Comparison of ENCODE assay signal across 8 cellular contexts in genomic region chr19:10568826-10569651, GRCh38. TPM values are rescaled to one million over a fixed set of nuclear protein-coding genes. Genes with fewer than 3 reads are reported as not detected.
DNase-seq lines count a peak whose midpoint lies in the region; ATAC-seq, FAIRE-seq and TF ChIP-seq lines count a peak whose summit lies in the region.

TSS of gene CDKN2D (minus strand) at chr19:10568979. CDS start at chr19:10568653, 326 bp downstream.

- dilution Hi-C loops in endothelial cell of umbilical vein (cut with MboI; ENCODE audit: extremely low pct_ligation_motif_present, low sequenced_read_pairs) = no loop called here

- no peaks in the 10 kb centered on the region for H3K9me1 ChIP-seq in endothelial cell of umbilical vein (replicated peaks; ENCODE audit: control insufficient read depth, extremely low read depth, insufficient read depth, low read length)

- H3K4me3 ChIP-seq in OCI-LY3 (ENCODE audit: low read length) (peak within 1 kb of the TSS; percentile 79), endothelial cell of umbilical vein (replicated peaks in 1 of 3; ENCODE audit: insufficient read depth in 1 of 3, low read depth in 1 of 3, low read length in 3 of 3) (peak within 1 kb of the TSS; percentile 50 to 71 (median 65))

- no peak for TF ChIP-seq POLR2A in endothelial cell of umbilical vein (IDR thresholded peaks at IDR 0.05; ENCODE audit: low read depth, low read length)

- H3K79me2 ChIP-seq in OCI-LY3 (ENCODE audit: low read length) = peaks cover 17% of the 10 kb centered on the region
- H3K79me2 ChIP-seq in endothelial cell of umbilical vein (ENCODE audit: control insufficient read depth, insufficient read depth, low read length) = peaks cover 10% of the 10 kb centered on the region

- intact Hi-C loops in endothelial cell of umbilical vein (cut with micrococcal nuclease) = loop anchor here (1.0 to 5.0 kb wide), 5 partner anchors 84 to 166 kb away; partner anchors contain the start of genes CDC37 and QTRT1

- peak within 1 kb of the TSS; percentile 79 for H3K9ac ChIP-seq in OCI-LY3 (ENCODE audit: low read length)
- peak within 1 kb of the TSS; percentile 90 for H3K9ac ChIP-seq in endothelial cell of umbilical vein (replicated peaks; ENCODE audit: extremely low read depth, insufficient read depth, low read length)

- H3K36me3 ChIP-seq in OCI-LY3 (replicated peaks; ENCODE audit: low read depth, low read length) = peaks cover 4% of the 10 kb centered on the region
- no peaks in the 10 kb centered on the region for H3K36me3 ChIP-seq in endothelial cell of umbilical vein (ENCODE audit: control insufficient read depth in 2 of 2, extremely low read depth in 1 of 2, insufficient read depth in 2 of 2, low read length in 2 of 2)

- H2AFZ ChIP-seq in OCI-LY3 (ENCODE audit: low read depth, low read length) (peak within 1 kb of the TSS; percentile 40), endothelial cell of umbilical vein (ENCODE audit: low read depth, low read length) (peak within 1 kb of the TSS; percentile 91)

- TF ChIP-seq CTCF in D721Med (IDR thresholded peaks at IDR 0.05; ENCODE audit: insufficient read depth, missing control alignments) = no peak
- TF ChIP-seq CTCF in OCI-LY3 (IDR thresholded peaks at IDR 0.05; ENCODE audit: low read depth, low read length) = no peak
- TF ChIP-seq CTCF in endothelial cell of umbilical vein (IDR thresholded peaks at IDR 0.05; ENCODE audit: extremely low read depth in 1 of 2, insufficient read depth in 1 of 2, low read depth in 1 of 2, low read length in 2 of 2) = no peak

- H3K27me3 ChIP-seq in OCI-LY3 (ENCODE audit: low read depth, low read length) = peaks cover 10% of the 10 kb centered on the region; the same call in 1 of the 2 replicates
- H3K27me3 ChIP-seq in endothelial cell of umbilical vein (ENCODE audit: control insufficient read depth in 2 of 2, insufficient read depth in 2 of 2, low read length in 2 of 2) = no peaks in the 10 kb centered on the region

- H3K4me2 ChIP-seq in OCI-LY3 (ENCODE audit: low read length) = peak within 1 kb of the TSS; percentile 91
- H3K4me2 ChIP-seq in endothelial cell of umbilical vein (ENCODE audit: insufficient read depth, low read length) = peak within 1 kb of the TSS; percentile 93

- peak within 1 kb of the TSS; percentile 79 for H3K27ac ChIP-seq in OCI-LY3 (ENCODE audit: low read length)
- H3K27ac ChIP-seq in endothelial cell of umbilical vein (ENCODE audit: insufficient read depth, low read depth, low read length) = peak within 1 kb of the TSS; percentile 84

- DNase-seq in D721Med (ENCODE audit: insufficient read length, low spot score) = peak; percentile 82
- peak; percentile 80 for DNase-seq in HuH-7 (ENCODE audit: low spot score)
- peak; percentile 99 for DNase-seq in activated CD8-positive, alpha-beta memory T cell treated with anti-CD3 and anti-CD28 coated beads, Interleukin-2, amount 50 U/mL, for 48 hours
- DNase-seq in endothelial cell of umbilical vein (ENCODE audit: low read depth, low spot score) = peak; percentile 100
- DNase-seq in middle frontal gyrus (ENCODE audit: extremely low spot score, low spot score) = peak; percentile 98
- peak; percentile 100 for DNase-seq in stimulated activated CD8-positive, alpha-beta memory T cell treated with anti-CD3 and anti-CD28 coated beads, Interleukin-2, amount 100 ng/mL, for 48 hours (ENCODE audit: low read depth in 2 of 2)

- no peak for FAIRE-seq in D721Med (lab: Jason Lieb, UNC)
- FAIRE-seq in endothelial cell of umbilical vein (lab: Jason Lieb, UNC) = peak; percentile 98

- CTCF ChIA-PET in endothelial cell of umbilical vein (lab: Charles Lee) = interaction anchor here (0.9 to 2.9 kb wide), 7 partner anchors 11 to 165 kb away, joined by 3 to 13 read pairs (median 6); no protein-coding TSS in a partner anchor

- peaks cover 31% of the 10 kb centered on the region for H3K4me1 ChIP-seq in OCI-LY3 (ENCODE audit: low read length)
- peaks cover 27% of the 10 kb centered on the region for H3K4me1 ChIP-seq in endothelial cell of umbilical vein (ENCODE audit: control insufficient read depth, extremely low read depth, insufficient read depth, low read length)

- BruUV-seq in endothelial cell of umbilical vein (replicated peaks; lab: Mats Ljungman, UMichigan) = TSS peak; percentile 81

- H3K9me3 ChIP-seq in OCI-LY3 (ENCODE audit: insufficient read depth, low read length) (no peaks in the 10 kb centered on the region), endothelial cell of umbilical vein (replicated peaks; ENCODE audit: control insufficient read depth, insufficient read depth, low read length) (no peaks in the 10 kb centered on the region)

- no peaks in the 10 kb centered on the region; the same call in none of the 2 replicates for H4K20me1 ChIP-seq in OCI-LY3 (ENCODE audit: insufficient read depth, low read length)
- H4K20me1 ChIP-seq in endothelial cell of umbilical vein (replicated peaks; ENCODE audit: control insufficient read depth, extremely low read depth, insufficient read depth, low read length) = no peaks in the 10 kb centered on the region

- POLR2A ChIA-PET in endothelial cell of umbilical vein (lab: Charles Lee) = no interaction called here

- peak; percentile 63 for ATAC-seq in GM21515 (IDR thresholded peaks at IDR 0.05; ENCODE audit: unreplicated experiment)

TF ChIP-seq in endothelial cell of umbilical vein, 7 proteins besides CTCF, POLR2A, EP300 and RAD21:
- TF ChIP-seq MAX (IDR thresholded peaks at IDR 0.05; ENCODE audit: insufficient read depth, insufficient read length) = peak; percentile 50
- TF ChIP-seq JUN (IDR thresholded peaks at IDR 0.05; ENCODE audit: borderline replicate concordance, insufficient read depth, insufficient read length, low read depth) = no peak
TF ChIP-seq in endothelial cell of umbilical vein: peak in this region for 1.

RNA-seq across cellular contexts. Expression of gene CDKN2D, which starts in this region (rescaled TPM):
- total RNA-seq in endothelial cell of umbilical vein = 5.0 and 5.9 TPM in 2 replicates
- 9.2 and 9.8 TPM in 2 replicates for polyA plus RNA-seq in endothelial cell of umbilical vein
- polyA plus RNA-seq in endothelial cell of umbilical vein (2011; cell fraction: cytosol; rRNA removed) = 8.2 and 9.1 TPM in 2 replicates
- polyA plus RNA-seq in endothelial cell of umbilical vein (2011; cell fraction: nucleus; rRNA removed) = 3.4 and 3.6 TPM in 2 replicates
- 4.6 and 4.9 TPM in 2 replicates for polyA plus RNA-seq in endothelial cell of umbilical vein (2012)
- polyA minus RNA-seq in endothelial cell of umbilical vein = 4.6 and 6.4 TPM in 2 replicates
- polyA minus RNA-seq in endothelial cell of umbilical vein (2011; cell fraction: cytosol; rRNA and poly(A)+ RNA removed) = 5.0 TPM
- 0.53 and 0.82 TPM in 2 replicates for polyA minus RNA-seq in endothelial cell of umbilical vein (2011; cell fraction: nucleus; rRNA and poly(A)+ RNA removed)

Comparison
In these comparisons a context has a peak if more than half of its experiments do, and no peak if none do; other contexts are left out.
1. Peak in every context shown above with its lines: DNase-seq, ATAC-seq, H3K4me3 ChIP-seq and H3K27ac ChIP-seq.